In genomic region chr2:64643838-64644219, GRCh38 we compare ENCODE assay signal across 8 cellular contexts. TPM values are rescaled to one million over a fixed set of nuclear protein-coding genes. Genes with fewer than 3 reads are reported as not detected.
DNase-seq lines count a peak whose midpoint lies in the region; ATAC-seq and TF ChIP-seq lines count a peak whose summit lies in the region.

No MANE protein-coding gene starts in this region.

- peaks cover 3% of the 10 kb centered on the region for H3K36me3 Mint-ChIP-seq in CD4-positive, CD25-positive, alpha-beta regulatory T cell
- no peaks in the 10 kb centered on the region for H3K36me3 Mint-ChIP-seq in chondrocyte (ENCODE audit: low read depth)
- no peaks in the 10 kb centered on the region for H3K36me3 Mint-ChIP-seq in neural crest cell (ENCODE audit: low read depth)

- no peak for DNase-seq in CD4-positive, CD25-positive, alpha-beta regulatory T cell
- DNase-seq in chondrocyte (ENCODE audit: low spot score) (no peak), neural crest cell (ENCODE audit: low read depth, low spot score) (no peak), NCI-H226 (no peak)

- H3K4me3 Mint-ChIP-seq in CD4-positive, CD25-positive, alpha-beta regulatory T cell, result peak overlapping the region in 3 of 4 donors; percentile 84 to 91 (median 85)
- H3K4me3 Mint-ChIP-seq in chondrocyte (ENCODE audit: unreplicated experiment), result peak overlapping the region; percentile 74
- H3K4me3 Mint-ChIP-seq in neural crest cell, result peak overlapping the region; percentile 90

- peaks cover 42% of the 10 kb centered on the region for H3K4me1 ChIP-seq in CD4-positive, CD25-positive, alpha-beta regulatory T cell (ENCODE audit: control insufficient read depth, insufficient read depth, low read length, poor library complexity, severe bottlenecking)
- peaks cover 56% of the 10 kb centered on the region for H3K4me1 ChIP-seq in HUES48 (ENCODE audit: control insufficient read depth, insufficient read depth, low read length)

- TF ChIP-seq CTCF in chondrocyte (IDR thresholded peaks at IDR 0.05) (no peak), neural crest cell (conservative IDR thresholded peaks at IDR 0.05) (no peak)

- H3K9ac ChIP-seq in HUES48 (ENCODE audit: low read depth, low read length), result no peak overlapping the region

- H3K36me3 ChIP-seq in CD4-positive, CD25-positive, alpha-beta regulatory T cell (ENCODE audit: control insufficient read depth, insufficient read depth, low read length), result no peaks in the 10 kb centered on the region
- no peaks in the 10 kb centered on the region for H3K36me3 ChIP-seq in HUES48 (ENCODE audit: control insufficient read depth, insufficient read depth, low read length)

- no peaks in the 10 kb centered on the region for H3K9me3 Mint-ChIP-seq in CD4-positive, CD25-positive, alpha-beta regulatory T cell
- no peaks in the 10 kb centered on the region for H3K9me3 Mint-ChIP-seq in chondrocyte (ENCODE audit: low read depth)
- no peaks in the 10 kb centered on the region for H3K9me3 Mint-ChIP-seq in neural crest cell

- H3K4me3 ChIP-seq in CD4-positive, CD25-positive, alpha-beta regulatory T cell (ENCODE audit: low read depth, low read length), result no peak overlapping the region
- peak overlapping the region; percentile 64 for H3K4me3 ChIP-seq in HUES48 (ENCODE audit: low read depth, low read length)

- peak overlapping the region in 2 of 3 donors; percentile 81 to 95 for H3K27ac Mint-ChIP-seq in CD4-positive, CD25-positive, alpha-beta regulatory T cell
- H3K27ac Mint-ChIP-seq in chondrocyte (ENCODE audit: unreplicated experiment) (peak overlapping the region; percentile 96), neural crest cell (ENCODE audit: unreplicated experiment) (peak overlapping the region; percentile 100)

- no peaks in the 10 kb centered on the region for H3K9me3 ChIP-seq in CD4-positive, CD25-positive, alpha-beta regulatory T cell (ENCODE audit: control insufficient read depth in 2 of 2, low read length in 2 of 2)
- H3K9me3 ChIP-seq in HUES48 (ENCODE audit: control insufficient read depth, insufficient read depth, low read length), result no peaks in the 10 kb centered on the region

- peaks cover 42 to 94% (median 56%) of the 10 kb centered on the region in 4 donors for H3K4me1 Mint-ChIP-seq in CD4-positive, CD25-positive, alpha-beta regulatory T cell
- H3K4me1 Mint-ChIP-seq in chondrocyte (ENCODE audit: low read depth), result peaks cover 81% of the 10 kb centered on the region
- H3K4me1 Mint-ChIP-seq in neural crest cell, result peaks cover 84% of the 10 kb centered on the region

- ATAC-seq in CD4-positive, CD25-positive, alpha-beta regulatory T cell (ENCODE audit: low read depth in 2 of 2), result no peak
- no peak for ATAC-seq in HG03571 (IDR thresholded peaks at IDR 0.05; ENCODE audit: unreplicated experiment)
- no peak for ATAC-seq in HG03442 (IDR thresholded peaks at IDR 0.05; ENCODE audit: unreplicated experiment)
- ATAC-seq in HG03039 (IDR thresholded peaks at IDR 0.05; ENCODE audit: unreplicated experiment), result no peak

- no peak overlapping the region for H3K27ac ChIP-seq in CD4-positive, CD25-positive, alpha-beta regulatory T cell (ENCODE audit: insufficient read depth, low read length, poor library complexity, severe bottlenecking)
- H3K27ac ChIP-seq in HUES48 (ENCODE audit: low read depth, low read length), result peak overlapping the region; percentile 94

- H3K27me3 Mint-ChIP-seq in CD4-positive, CD25-positive, alpha-beta regulatory T cell, result no peaks in the 10 kb centered on the region
- H3K27me3 Mint-ChIP-seq in chondrocyte (ENCODE audit: low read depth) (no peaks in the 10 kb centered on the region), neural crest cell (ENCODE audit: low read depth) (no peaks in the 10 kb centered on the region)

- H3K27me3 ChIP-seq in CD4-positive, CD25-positive, alpha-beta regulatory T cell (ENCODE audit: control insufficient read depth, insufficient read depth, low read length), result no peaks in the 10 kb centered on the region
- peaks cover 18% of the 10 kb centered on the region for H3K27me3 ChIP-seq in HUES48 (ENCODE audit: control insufficient read depth, insufficient read depth, low read length)

RNA-seq across cellular contexts. Expression of gene SERTAD2, which starts 9.9 kb away (rescaled TPM):
- 33.5 TPM for total RNA-seq in CD4-positive, CD25-positive, alpha-beta regulatory T cell
- polyA plus RNA-seq in CD4-positive, CD25-positive, alpha-beta regulatory T cell, result 1 to 10 TPM; 4.2 to 7.5 (median 5.7) TPM
- 18.1 to 20.5 TPM (median 20.3 TPM) in 3 replicates for total RNA-seq in chondrocyte
- total RNA-seq in neural crest cell, result 16.8 and 18.6 TPM in 2 replicates
